In genomic region chr16:31117384-31118222, GRCh38 we compare ENCODE assay signal across 1 cellular context.
TF ChIP-seq lines count a peak whose summit lies in the region.

TSS of gene KAT8 (plus strand) at chr16:31117664. CDS start at chr16:31117682, 18 bp downstream.

TF ChIP-seq in A549, 52 proteins besides CTCF, POLR2A, EP300 and RAD21 (continued from another document):
- no peak for TF ChIP-seq ELK1 (IDR thresholded peaks at IDR 0.05; ENCODE audit: low read depth, low read length)
- no peak for TF ChIP-seq ESRRA (IDR thresholded peaks at IDR 0.05; ENCODE audit: borderline replicate concordance, low read length)
- no peak for TF ChIP-seq RFX5 (IDR thresholded peaks at IDR 0.05)
- TF ChIP-seq USF2 (IDR thresholded peaks at IDR 0.05), result no peak
- no peak for TF ChIP-seq KDM1A (IDR thresholded peaks at IDR 0.05; ENCODE audit: low read depth)
- peak; percentile 85 to 94; a peak in 4 of 5 replicates for TF ChIP-seq JUN (IDR thresholded peaks at IDR 0.05)
- no peak for TF ChIP-seq MAFK (IDR thresholded peaks at IDR 0.05; ENCODE audit: partially characterized antibody)
- TF ChIP-seq E2F6 (IDR thresholded peaks at IDR 0.05; ENCODE audit: borderline replicate concordance, low read depth), result no peak
- no peak for TF ChIP-seq CHD4 (IDR thresholded peaks at IDR 0.05; ENCODE audit: borderline replicate concordance)
- no peak for TF ChIP-seq REST (IDR thresholded peaks at IDR 0.05)
- TF ChIP-seq CHD2 (IDR thresholded peaks at IDR 0.05; ENCODE audit: low read length, partially characterized antibody), result no peak
